ENCODE assay signal across 8 cellular contexts in the genomic region with DNA sequence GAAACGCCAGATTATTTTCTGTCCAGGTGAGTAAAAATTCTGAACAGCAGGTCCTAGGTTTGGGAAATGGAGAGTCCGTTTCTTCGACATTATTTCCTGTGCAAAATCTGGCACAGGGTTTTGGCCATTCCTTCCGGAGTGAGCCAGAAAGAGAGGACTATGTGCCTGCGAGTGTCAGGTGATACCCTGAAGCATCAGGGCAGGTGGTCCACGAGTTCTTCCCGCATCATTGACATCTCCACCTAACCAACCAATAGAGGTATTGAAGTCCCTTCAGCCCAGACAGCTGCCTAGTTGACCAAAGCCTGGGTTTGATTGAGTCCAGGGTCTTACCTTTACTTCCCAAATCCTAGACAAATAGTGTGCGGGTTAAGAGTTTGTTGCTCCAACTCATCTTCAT. TPM values are rescaled to one million over a fixed set of nuclear protein-coding genes. Genes with fewer than 3 reads are reported as not detected.
A peak's percentile ranks its signal among the peaks of the same experiment; 100 is the strongest.
DNase-seq lines count a peak whose midpoint lies in the region; ATAC-seq and TF ChIP-seq lines count a peak whose summit lies in the region.

No MANE protein-coding gene starts in this region.

- TF ChIP-seq POLR2A in sigmoid colon (IDR thresholded peaks at IDR 0.05): no peak

- H3K27me3 ChIP-seq in RWPE2 (ENCODE audit: insufficient read depth, poor library complexity, severe bottlenecking) (no peaks in the 10 kb centered on the region), sigmoid colon (no peaks in the 10 kb centered on the region)

- ATAC-seq in RWPE2 (ENCODE audit: low read depth): no peak

- no peak for TF ChIP-seq CTCF in GM12864 (IDR thresholded peaks at IDR 0.05; ENCODE audit: low read depth, low read length, missing control alignments)
- TF ChIP-seq CTCF in RWPE2 (IDR thresholded peaks at IDR 0.05; ENCODE audit: poor library complexity, severe bottlenecking): no peak
- TF ChIP-seq CTCF in fibroblast of pulmonary artery (IDR thresholded peaks at IDR 0.05; ENCODE audit: low read length, missing control alignments): no peak
- TF ChIP-seq CTCF in sigmoid colon (IDR thresholded peaks at IDR 0.05): no peak
- no peak for TF ChIP-seq CTCF in GM10266 (IDR thresholded peaks at IDR 0.05; ENCODE audit: control insufficient read depth, insufficient read depth, low read depth, missing control alignments)

- peaks cover 2% of the 10 kb centered on the region for H3K4me1 ChIP-seq in RWPE2 (ENCODE audit: insufficient read depth, poor library complexity, severe bottlenecking)
- peaks cover 0 to 42% (median 37%) of the 10 kb centered on the region in 4 donors for H3K4me1 ChIP-seq in sigmoid colon

- intact Hi-C loops in sigmoid colon (cut with DNase I): loop anchor here (2.0 kb wide), 1 partner anchor 141 kb away; no protein-coding TSS in a partner anchor

- H3K27ac ChIP-seq in RWPE2 (ENCODE audit: poor library complexity, severe bottlenecking): peak overlapping the region; percentile 7
- peak overlapping the region; percentile 90 to 97 (median 93) for H3K27ac ChIP-seq in sigmoid colon

- TF ChIP-seq EP300 in sigmoid colon (IDR thresholded peaks at IDR 0.05): no peak

- DNase-seq in GM12864 (ENCODE audit: low read depth): no peak
- DNase-seq in RWPE2 (ENCODE audit: low spot score): no peak
- no peak for DNase-seq in fibroblast of pulmonary artery (ENCODE audit: low read depth)
- DNase-seq in sigmoid colon: no peak
- DNase-seq in GM10266 (ENCODE audit: extremely low spot score): no peak
- DNase-seq in occipital lobe (lab: John Stamatoyannopoulos, UW): no peak
- DNase-seq in globus pallidus (ENCODE audit: low spot score): no peak
- DNase-seq in NCI-H2081 (lab: John Stamatoyannopoulos, UW): no peak

- peak overlapping the region; percentile 71 for H3K4me3 ChIP-seq in GM12864 (ENCODE audit: low read depth, low read length)
- peak overlapping the region; percentile 82 for H3K4me3 ChIP-seq in RWPE2 (ENCODE audit: severe bottlenecking)
- peak overlapping the region; percentile 81 for H3K4me3 ChIP-seq in fibroblast of pulmonary artery (replicated peaks; ENCODE audit: low read depth, low read length)
- H3K4me3 ChIP-seq in sigmoid colon: peak overlapping the region; percentile 65 to 97 (median 82)

- H3K36me3 ChIP-seq in RWPE2 (ENCODE audit: low read depth): no peaks in the 10 kb centered on the region
- H3K36me3 ChIP-seq in sigmoid colon: peaks cover 0 to 10% (median 0%) of the 10 kb centered on the region in 4 donors

- H3K9me3 ChIP-seq in RWPE2 (ENCODE audit: severe bottlenecking) (no peaks in the 10 kb centered on the region), sigmoid colon (no peaks in the 10 kb centered on the region)

- 20 to 41% methylated on average over 8 of the region's 8 CpGs for WGBS in sigmoid colon, 2 donors

RNA-seq across cellular contexts. Expression of gene SNAP29, which starts 0.8 kb away (rescaled TPM):
- total RNA-seq in sigmoid colon: 10 to 100 TPM; 20.0 to 25.5 (median 22.8) TPM
- polyA plus RNA-seq in sigmoid colon: 10 to 100 TPM; 16.2 to 24.0 (median 20.2) TPM
- total RNA-seq in occipital lobe: 6.1 TPM

RNA-seq across cellular contexts. Expression of gene PI4KA, which starts 1.0 kb away (rescaled TPM):
- total RNA-seq in sigmoid colon: 100 to 1,000 TPM in 1 of 4 donors, 10 to 100 TPM in 3; 63.5 to 137 (median 75.0) TPM
- 10 to 100 TPM; 26.1 to 53.7 (median 26.4) TPM for polyA plus RNA-seq in sigmoid colon
- total RNA-seq in occipital lobe: 41.6 TPM

RNA-seq across cellular contexts. Expression of gene CRKL, which starts 57.6 kb away (rescaled TPM):
- total RNA-seq in sigmoid colon (10 to 100 TPM; 35.6 to 37.1 (median 36.4) TPM), occipital lobe (58.3 TPM)
- 10 to 100 TPM; 16.8 to 25.0 (median 21.3) TPM for polyA plus RNA-seq in sigmoid colon
